9 cellular contexts compared by ENCODE assay signal in genomic region chr15:100601628-100602063, GRCh38. TPM values are rescaled to one million over a fixed set of nuclear protein-coding genes. Genes with fewer than 3 reads are reported as not detected.
DNase-seq lines count a peak whose midpoint lies in the region; ATAC-seq and TF ChIP-seq lines count a peak whose summit lies in the region.
"Had no signal": no experiment of that assay in that cellular context is flagged by ENCODE, and none has a peak within 500 bp of the region (broad histone marks: within the 10 kb centered on the region; RNA-seq: fewer than 3 reads in every experiment).

No MANE protein-coding gene starts in this region.

- WGBS in psoas muscle, 3 donors: 0% methylated on average over 21 of the region's 21 CpGs

- DNase-seq in activated naive CD8-positive, alpha-beta T cell treated with anti-CD3 and anti-CD28 coated beads, Interleukin-2, amount 10 ng/mL, durations not matched to agents 7 days and 5 days: no peak
- DNase-seq in activated naive CD8-positive, alpha-beta T cell treated with anti-CD3 and anti-CD28 coated beads for 36 hours: no peak
- DNase-seq in epithelial cell of prostate (ENCODE audit: low read depth, low spot score) (no peak), psoas muscle (no peak), GM10248 (ENCODE audit: extremely low spot score) (no peak), mesothelial cell of epicardium (ENCODE audit: low spot score in 2 of 2, unreplicated experiment in 2 of 2) (no peak)

- no peaks in the 10 kb centered on the region for H3K9me3 ChIP-seq in KOPT-K1 (ENCODE audit: insufficient read depth, low read length, poor library complexity, severe bottlenecking)
- no peaks in the 10 kb centered on the region for H3K9me3 ChIP-seq in psoas muscle

- no peaks in the 10 kb centered on the region for H3K9me3 Mint-ChIP-seq in activated naive CD8-positive, alpha-beta T cell treated with anti-CD3 and anti-CD28 coated beads, Interleukin-2, amount 10 ng/mL, durations not matched to agents 7 days and 5 days
- no peaks in the 10 kb centered on the region for H3K9me3 Mint-ChIP-seq in activated naive CD8-positive, alpha-beta T cell treated with anti-CD3 and anti-CD28 coated beads for 36 hours
- no peaks in the 10 kb centered on the region for H3K9me3 Mint-ChIP-seq in mesothelial cell of epicardium
- H3K9me3 Mint-ChIP-seq: brain had no signal

- no peak overlapping the region for H3K4me3 Mint-ChIP-seq in activated naive CD8-positive, alpha-beta T cell treated with anti-CD3 and anti-CD28 coated beads, Interleukin-2, amount 10 ng/mL, durations not matched to agents 7 days and 5 days
- no peak overlapping the region for H3K4me3 Mint-ChIP-seq in activated naive CD8-positive, alpha-beta T cell treated with anti-CD3 and anti-CD28 coated beads for 36 hours
- H3K4me3 Mint-ChIP-seq in mesothelial cell of epicardium: no peak overlapping the region
- H3K4me3 Mint-ChIP-seq: brain had no signal

- peak overlapping the region; percentile 98 for H3K4me3 ChIP-seq in psoas muscle

- H3K27ac Mint-ChIP-seq in activated naive CD8-positive, alpha-beta T cell treated with anti-CD3 and anti-CD28 coated beads, Interleukin-2, amount 10 ng/mL, durations not matched to agents 7 days and 5 days: no peak overlapping the region
- H3K27ac Mint-ChIP-seq in activated naive CD8-positive, alpha-beta T cell treated with anti-CD3 and anti-CD28 coated beads for 36 hours: no peak overlapping the region
- no peak overlapping the region for H3K27ac Mint-ChIP-seq in mesothelial cell of epicardium
- H3K27ac Mint-ChIP-seq: brain had no signal

- H3K27ac ChIP-seq in KOPT-K1 (ENCODE audit: low read depth, low read length, poor library complexity, severe bottlenecking) (peak overlapping the region; percentile 71), epithelial cell of prostate (peak overlapping the region; percentile 50), psoas muscle (peak overlapping the region; percentile 84)

- POLR2A ChIA-PET in activated naive CD8-positive, alpha-beta T cell treated with anti-CD3 and anti-CD28 coated beads, Interleukin-2, amount 10 ng/mL, durations not matched to agents 7 days and 5 days (lab: Charles Lee): interaction anchor here (0.9 to 2.2 kb wide), 5 partner anchors 251 to 271 kb away, joined by 3 to 12 read pairs (median 4); no protein-coding TSS in a partner anchor
- POLR2A ChIA-PET in GM10248 (lab: Yijun Ruan, JAX): no interaction called here

- H3K4me1 Mint-ChIP-seq in activated naive CD8-positive, alpha-beta T cell treated with anti-CD3 and anti-CD28 coated beads, Interleukin-2, amount 10 ng/mL, durations not matched to agents 7 days and 5 days: peaks cover 46% of the 10 kb centered on the region
- H3K4me1 Mint-ChIP-seq in activated naive CD8-positive, alpha-beta T cell treated with anti-CD3 and anti-CD28 coated beads for 36 hours: peaks cover 57% of the 10 kb centered on the region
- H3K4me1 Mint-ChIP-seq in mesothelial cell of epicardium: peaks cover 19% of the 10 kb centered on the region

- CTCF ChIA-PET in GM10248 (lab: Yijun Ruan, JAX): interaction anchor here (1.2 to 3.1 kb wide), 3 partner anchors 11 to 406 kb away, joined by 3 to 9 read pairs (median 7); no protein-coding TSS in a partner anchor

- peaks cover 24% of the 10 kb centered on the region for H3K36me3 Mint-ChIP-seq in activated naive CD8-positive, alpha-beta T cell treated with anti-CD3 and anti-CD28 coated beads, Interleukin-2, amount 10 ng/mL, durations not matched to agents 7 days and 5 days
- H3K36me3 Mint-ChIP-seq in activated naive CD8-positive, alpha-beta T cell treated with anti-CD3 and anti-CD28 coated beads for 36 hours: peaks cover 20% of the 10 kb centered on the region
- H3K36me3 Mint-ChIP-seq in mesothelial cell of epicardium: peaks cover 6% of the 10 kb centered on the region

- H3K36me3 ChIP-seq in KOPT-K1 (ENCODE audit: insufficient read depth, low read length) (peaks cover 13% of the 10 kb centered on the region; the same call in 1 of the 2 replicates), psoas muscle (ENCODE audit: insufficient read depth in 1 of 2, low read depth in 1 of 2) (peaks cover 0 to 24% of the 10 kb centered on the region in 2 donors)

- TF ChIP-seq CTCF in psoas muscle (IDR thresholded peaks at IDR 0.05): no peak
- no peak for TF ChIP-seq CTCF in GM10248 (IDR thresholded peaks at IDR 0.05; ENCODE audit: control extremely low read depth, extremely low read depth, low read depth, missing control alignments)
- TF ChIP-seq CTCF in mesothelial cell of epicardium (IDR thresholded peaks at IDR 0.05; ENCODE audit: unreplicated experiment): no peak

- peaks cover 32% of the 10 kb centered on the region for H3K4me1 ChIP-seq in psoas muscle

- intact Hi-C loops in psoas muscle (cut with DNase I): loop anchor here in 1 of 2 donors (1.0 kb wide), 1 partner anchor 251 kb away; no protein-coding TSS in a partner anchor

- ATAC-seq in activated naive CD8-positive, alpha-beta T cell treated with anti-CD3 and anti-CD28 coated beads, Interleukin-2, amount 10 ng/mL, durations not matched to agents 7 days and 5 days (ENCODE audit: low read depth): peak; percentile 9
- ATAC-seq in psoas muscle: peak in 3 of 4 donors; percentile 15 to 45 (median 19)
- no peak for ATAC-seq in GM21381 (IDR thresholded peaks at IDR 0.05; ENCODE audit: unreplicated experiment)

- H3K27me3 ChIP-seq in psoas muscle (ENCODE audit: insufficient read depth in 3 of 3, low read length in 2 of 3): no peaks in the 10 kb centered on the region

- H3K27me3 Mint-ChIP-seq in activated naive CD8-positive, alpha-beta T cell treated with anti-CD3 and anti-CD28 coated beads, Interleukin-2, amount 10 ng/mL, durations not matched to agents 7 days and 5 days: no peaks in the 10 kb centered on the region
- H3K27me3 Mint-ChIP-seq in activated naive CD8-positive, alpha-beta T cell treated with anti-CD3 and anti-CD28 coated beads for 36 hours: no peaks in the 10 kb centered on the region
- no peaks in the 10 kb centered on the region for H3K27me3 Mint-ChIP-seq in mesothelial cell of epicardium (ENCODE audit: low read depth)

RNA-seq across cellular contexts. Expression of gene LINS1, which starts 0.3 kb away (rescaled TPM):
- 10 to 100 TPM; 38.6 to 43.4 TPM for total RNA-seq in activated naive CD8-positive, alpha-beta T cell treated with anti-CD3 and anti-CD28 coated beads, Interleukin-2, amount 10 ng/mL, durations not matched to agents 7 days and 5 days
- total RNA-seq in activated naive CD8-positive, alpha-beta T cell treated with anti-CD3 and anti-CD28 coated beads for 36 hours: 10 to 100 TPM; 27.0 to 27.6 TPM
- 10 to 100 TPM in 2 of 4 donors, 1 to 10 TPM in 2; 6.5 to 11.7 (median 9.8) TPM for total RNA-seq in psoas muscle
- 10 to 100 TPM in 1 of 3 donors, 1 to 10 TPM in 2; 4.3 to 15.1 (median 5.7) TPM for polyA plus RNA-seq in psoas muscle
- total RNA-seq in mesothelial cell of epicardium: 13.1 to 17.0 TPM (median 14.8 TPM) in 3 replicates

RNA-seq across cellular contexts. Expression of gene ASB7, which starts 0.7 kb away (rescaled TPM):
- 10 to 100 TPM; 21.1 to 21.5 TPM for total RNA-seq in activated naive CD8-positive, alpha-beta T cell treated with anti-CD3 and anti-CD28 coated beads, Interleukin-2, amount 10 ng/mL, durations not matched to agents 7 days and 5 days
- total RNA-seq in activated naive CD8-positive, alpha-beta T cell treated with anti-CD3 and anti-CD28 coated beads for 36 hours: 10 to 100 TPM; 18.5 to 19.2 TPM
- total RNA-seq in psoas muscle (1 to 10 TPM; 5.1 to 6.9 (median 5.5) TPM), mesothelial cell of epicardium (14.4 to 16.0 TPM (median 15.5 TPM) in 3 replicates)
- polyA plus RNA-seq in psoas muscle: 1 to 10 TPM; 2.3 to 6.3 (median 3.0) TPM
